1 cellular context compared by ENCODE assay signal in the genomic region with DNA sequence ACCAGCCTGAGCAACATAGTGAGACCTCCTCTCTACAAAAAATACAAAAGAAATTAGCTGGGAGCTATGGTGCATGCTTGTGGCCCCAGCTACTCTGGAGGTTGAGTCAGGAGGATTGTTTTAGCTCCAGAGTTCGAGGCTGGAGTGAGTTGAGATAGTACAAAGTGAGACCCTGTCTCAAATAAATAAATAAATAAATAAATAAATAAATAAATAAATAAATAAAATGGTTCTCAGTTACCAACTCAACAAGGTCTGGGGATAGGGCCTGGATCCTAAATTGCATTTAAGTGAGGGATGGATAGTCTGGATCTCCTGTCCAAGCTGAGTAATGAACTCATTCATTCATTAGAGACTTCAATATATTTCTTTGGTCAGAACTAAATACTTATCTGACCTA.
A peak's percentile ranks its signal among the peaks of the same experiment; 100 is the strongest.
TF ChIP-seq lines count a peak whose summit lies in the region.

No MANE protein-coding gene starts in this region.

TF ChIP-seq in HEK293, 187 proteins besides CTCF, POLR2A, EP300 and RAD21 (continued from another document):
- TF ChIP-seq, protein P1, sequence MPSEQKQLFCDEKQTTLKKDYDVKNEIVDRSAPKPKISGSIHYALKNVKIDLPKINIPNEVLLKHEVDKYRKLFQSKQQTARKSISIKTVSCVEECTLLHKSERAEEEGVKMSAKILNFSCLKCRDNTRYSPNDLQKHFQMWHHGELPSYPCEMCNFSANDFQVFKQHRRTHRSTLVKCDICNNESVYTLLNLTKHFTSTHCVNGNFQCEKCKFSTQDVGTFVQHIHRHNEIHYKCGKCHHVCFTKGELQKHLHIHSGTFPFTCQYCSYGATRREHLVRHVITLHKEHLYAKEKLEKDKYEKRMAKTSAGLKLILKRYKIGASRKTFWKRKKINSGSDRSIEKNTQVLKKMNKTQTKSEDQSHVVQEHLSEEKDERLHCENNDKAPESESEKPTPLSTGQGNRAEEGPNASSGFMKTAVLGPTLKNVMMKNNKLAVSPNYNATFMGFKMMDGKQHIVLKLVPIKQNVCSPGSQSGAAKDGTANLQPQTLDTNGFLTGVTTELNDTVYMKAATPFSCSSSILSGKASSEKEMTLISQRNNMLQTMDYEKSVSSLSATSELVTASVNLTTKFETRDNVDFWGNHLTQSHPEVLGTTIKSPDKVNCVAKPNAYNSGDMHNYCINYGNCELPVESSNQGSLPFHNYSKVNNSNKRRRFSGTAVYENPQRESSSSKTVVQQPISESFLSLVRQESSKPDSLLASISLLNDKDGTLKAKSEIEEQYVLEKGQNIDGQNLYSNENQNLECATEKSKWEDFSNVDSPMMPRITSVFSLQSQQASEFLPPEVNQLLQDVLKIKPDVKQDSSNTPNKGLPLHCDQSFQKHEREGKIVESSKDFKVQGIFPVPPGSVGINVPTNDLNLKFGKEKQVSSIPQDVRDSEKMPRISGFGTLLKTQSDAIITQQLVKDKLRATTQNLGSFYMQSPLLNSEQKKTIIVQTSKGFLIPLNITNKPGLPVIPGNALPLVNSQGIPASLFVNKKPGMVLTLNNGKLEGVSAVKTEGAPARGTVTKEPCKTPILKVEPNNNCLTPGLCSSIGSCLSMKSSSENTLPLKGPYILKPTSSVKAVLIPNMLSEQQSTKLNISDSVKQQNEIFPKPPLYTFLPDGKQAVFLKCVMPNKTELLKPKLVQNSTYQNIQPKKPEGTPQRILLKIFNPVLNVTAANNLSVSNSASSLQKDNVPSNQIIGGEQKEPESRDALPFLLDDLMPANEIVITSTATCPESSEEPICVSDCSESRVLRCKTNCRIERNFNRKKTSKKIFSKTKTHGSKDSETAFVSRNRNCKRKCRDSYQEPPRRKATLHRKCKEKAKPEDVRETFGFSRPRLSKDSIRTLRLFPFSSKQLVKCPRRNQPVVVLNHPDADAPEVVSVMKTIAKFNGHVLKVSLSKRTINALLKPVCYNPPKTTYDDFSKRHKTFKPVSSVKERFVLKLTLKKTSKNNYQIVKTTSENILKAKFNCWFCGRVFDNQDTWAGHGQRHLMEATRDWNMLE (tag by site-specific recombination; conservative IDR thresholded peaks at IDR 0.05; ENCODE audit: low read depth): peak; percentile 84
- peak; percentile 87 for TF ChIP-seq ZNF394 (tag by site-specific recombination; IDR thresholded peaks at IDR 0.05; ENCODE audit: borderline replicate concordance)
- TF ChIP-seq ZNF24 (tag by site-specific recombination; IDR thresholded peaks at IDR 0.05): no peak
- TF ChIP-seq ZFP37 (tag by site-specific recombination; IDR thresholded peaks at IDR 0.05): 0 out of 2 replicates have a peak, but pooled peaks have one; percentile 32
- peak; percentile 62 for TF ChIP-seq ZNF560 (tag by site-specific recombination; IDR thresholded peaks at IDR 0.05; ENCODE audit: borderline replicate concordance)
- no peak for TF ChIP-seq INSM2 (tag by site-specific recombination; IDR thresholded peaks at IDR 0.05)
- TF ChIP-seq, protein P2, sequence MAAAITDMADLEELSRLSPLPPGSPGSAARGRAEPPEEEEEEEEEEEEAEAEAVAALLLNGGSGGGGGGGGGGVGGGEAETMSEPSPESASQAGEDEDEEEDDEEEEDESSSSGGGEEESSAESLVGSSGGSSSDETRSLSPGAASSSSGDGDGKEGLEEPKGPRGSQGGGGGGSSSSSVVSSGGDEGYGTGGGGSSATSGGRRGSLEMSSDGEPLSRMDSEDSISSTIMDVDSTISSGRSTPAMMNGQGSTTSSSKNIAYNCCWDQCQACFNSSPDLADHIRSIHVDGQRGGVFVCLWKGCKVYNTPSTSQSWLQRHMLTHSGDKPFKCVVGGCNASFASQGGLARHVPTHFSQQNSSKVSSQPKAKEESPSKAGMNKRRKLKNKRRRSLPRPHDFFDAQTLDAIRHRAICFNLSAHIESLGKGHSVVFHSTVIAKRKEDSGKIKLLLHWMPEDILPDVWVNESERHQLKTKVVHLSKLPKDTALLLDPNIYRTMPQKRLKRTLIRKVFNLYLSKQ (tag by site-specific recombination; IDR thresholded peaks at IDR 0.05; ENCODE audit: borderline replicate concordance): no peak
- peak; percentile 60; the same call in 1 of the 2 replicates for TF ChIP-seq REST (tag by site-specific recombination; IDR thresholded peaks at IDR 0.05)
- TF ChIP-seq ZNF561 (tag by site-specific recombination; IDR thresholded peaks at IDR 0.05; ENCODE audit: borderline replicate concordance): no peak
- TF ChIP-seq ZXDB (tag by site-specific recombination; IDR thresholded peaks at IDR 0.05): peak; percentile 42; the same call in 1 of the 2 replicates
- TF ChIP-seq ZNF623 (tag by site-specific recombination; IDR thresholded peaks at IDR 0.05): peak; percentile 52; the same call in 1 of the 2 replicates
- peak; percentile 91 for TF ChIP-seq ZNF426 (tag by site-specific recombination; IDR thresholded peaks at IDR 0.05)
- TF ChIP-seq ZNF558 (tag by site-specific recombination; IDR thresholded peaks at IDR 0.05): peak; percentile 72; the same call in 1 of the 2 replicates
- TF ChIP-seq, protein P3, sequence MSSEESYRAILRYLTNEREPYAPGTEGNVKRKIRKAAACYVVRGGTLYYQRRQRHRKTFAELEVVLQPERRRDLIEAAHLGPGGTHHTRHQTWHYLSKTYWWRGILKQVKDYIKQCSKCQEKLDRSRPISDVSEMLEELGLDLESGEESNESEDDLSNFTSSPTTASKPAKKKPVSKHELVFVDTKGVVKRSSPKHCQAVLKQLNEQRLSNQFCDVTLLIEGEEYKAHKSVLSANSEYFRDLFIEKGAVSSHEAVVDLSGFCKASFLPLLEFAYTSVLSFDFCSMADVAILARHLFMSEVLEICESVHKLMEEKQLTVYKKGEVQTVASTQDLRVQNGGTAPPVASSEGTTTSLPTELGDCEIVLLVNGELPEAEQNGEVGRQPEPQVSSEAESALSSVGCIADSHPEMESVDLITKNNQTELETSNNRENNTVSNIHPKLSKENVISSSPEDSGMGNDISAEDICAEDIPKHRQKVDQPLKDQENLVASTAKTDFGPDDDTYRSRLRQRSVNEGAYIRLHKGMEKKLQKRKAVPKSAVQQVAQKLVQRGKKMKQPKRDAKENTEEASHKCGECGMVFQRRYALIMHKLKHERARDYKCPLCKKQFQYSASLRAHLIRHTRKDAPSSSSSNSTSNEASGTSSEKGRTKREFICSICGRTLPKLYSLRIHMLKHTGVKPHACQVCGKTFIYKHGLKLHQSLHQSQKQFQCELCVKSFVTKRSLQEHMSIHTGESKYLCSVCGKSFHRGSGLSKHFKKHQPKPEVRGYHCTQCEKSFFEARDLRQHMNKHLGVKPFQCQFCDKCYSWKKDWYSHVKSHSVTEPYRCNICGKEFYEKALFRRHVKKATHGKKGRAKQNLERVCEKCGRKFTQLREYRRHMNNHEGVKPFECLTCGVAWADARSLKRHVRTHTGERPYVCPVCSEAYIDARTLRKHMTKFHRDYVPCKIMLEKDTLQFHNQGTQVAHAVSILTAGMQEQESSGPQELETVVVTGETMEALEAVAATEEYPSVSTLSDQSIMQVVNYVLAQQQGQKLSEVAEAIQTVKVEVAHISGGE (tag by site-specific recombination; conservative IDR thresholded peaks at IDR 0.05; ENCODE audit: low read depth): peak; percentile 74
- 0 out of 2 replicates have a peak, but pooled peaks have one; percentile 29 for TF ChIP-seq ZNF138 (tag by site-specific recombination; IDR thresholded peaks at IDR 0.05; ENCODE audit: borderline replicate concordance)
- peak; percentile 52 for TF ChIP-seq ZNF433 (tag by site-specific recombination; IDR thresholded peaks at IDR 0.05; ENCODE audit: low read depth)
- TF ChIP-seq SALL2 (tag by site-specific recombination; IDR thresholded peaks at IDR 0.05; ENCODE audit: borderline replicate concordance): no peak
- TF ChIP-seq ZNF10 (tag by site-specific recombination; IDR thresholded peaks at IDR 0.05): no peak
- no peak for TF ChIP-seq ZNF571 (tag by site-specific recombination; IDR thresholded peaks at IDR 0.05)
- peak; percentile 44 for TF ChIP-seq ZNF654 (tag by site-specific recombination; IDR thresholded peaks at IDR 0.05; ENCODE audit: low read depth)
